ENCODE assay signal across 11 cellular contexts in the genomic region with DNA sequence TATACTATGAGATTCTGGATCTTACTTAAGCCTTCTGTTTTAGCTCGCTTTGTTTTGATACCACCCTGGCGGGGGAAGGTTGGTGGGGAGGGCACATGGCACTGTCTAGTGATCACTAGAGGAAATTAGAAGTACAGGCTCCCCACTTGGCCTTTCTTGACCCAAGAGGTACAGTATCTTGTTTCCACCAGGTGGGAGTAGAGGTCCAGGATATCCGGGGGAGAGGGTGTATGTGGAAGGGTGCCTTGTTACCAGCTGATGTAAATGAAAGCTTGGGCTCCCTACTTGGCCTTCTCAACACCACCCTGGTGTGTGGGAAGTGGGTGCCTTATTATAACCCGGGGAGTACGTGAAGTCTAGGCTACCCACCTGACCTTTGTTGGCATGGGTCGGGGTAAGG. TPM values are rescaled to one million over a fixed set of nuclear protein-coding genes. Genes with fewer than 3 reads are reported as not detected.
DNase-seq lines count a peak whose midpoint lies in the region; ATAC-seq and TF ChIP-seq lines count a peak whose summit lies in the region.
"Had no signal": no experiment of that assay in that cellular context is flagged by ENCODE, and none has a peak within 500 bp of the region (broad histone marks: within the 10 kb centered on the region; RNA-seq: fewer than 3 reads in every experiment).

No MANE protein-coding gene starts in this region.

- H3K36me3 Mint-ChIP-seq in CD4-positive, CD25-positive, alpha-beta regulatory T cell: peaks cover 3% of the 10 kb centered on the region
- peaks cover 10% of the 10 kb centered on the region for H3K36me3 Mint-ChIP-seq in T-cell

- CTCF ChIA-PET in T-cell (lab: Charles Lee): interaction anchor here in 1 of 2 donors (0.7 kb wide), 1 partner anchor 506 kb away, joined by 11 read pairs; no protein-coding TSS in a partner anchor

- peaks cover 0 to 3% (median 0%) of the 10 kb centered on the region in 7 donors for H3K9me3 Mint-ChIP-seq in CD4-positive, CD25-positive, alpha-beta regulatory T cell
- no peaks in the 10 kb centered on the region for H3K9me3 Mint-ChIP-seq in T-cell

- H3K4me3 ChIP-seq in CD4-positive, CD25-positive, alpha-beta regulatory T cell (ENCODE audit: low read depth, low read length): no peak overlapping the region
- H3K4me3 ChIP-seq in epithelial cell of proximal tubule (ENCODE audit: low read depth, low read length): no peak overlapping the region
- no peak overlapping the region for H3K4me3 ChIP-seq in aorta (ENCODE audit: low read length in 2 of 2)

- no peaks in the 10 kb centered on the region for H3K27me3 ChIP-seq in CD4-positive, CD25-positive, alpha-beta regulatory T cell (ENCODE audit: control insufficient read depth, insufficient read depth, low read length)
- H3K27me3 ChIP-seq in aorta (ENCODE audit: control insufficient read depth in 1 of 2, insufficient read depth in 2 of 2, low read length in 1 of 2): no peaks in the 10 kb centered on the region

- 82 to 88% methylated on average over 6 of the region's 6 CpGs for WGBS in aorta, 2 donors

- no peaks in the 10 kb centered on the region for H3K9me3 ChIP-seq in CD4-positive, CD25-positive, alpha-beta regulatory T cell (ENCODE audit: control insufficient read depth in 2 of 2, low read length in 2 of 2)
- H3K9me3 ChIP-seq in aorta (ENCODE audit: control insufficient read depth, low read length): no peaks in the 10 kb centered on the region

- no peak overlapping the region for H3K27ac ChIP-seq in CD4-positive, CD25-positive, alpha-beta regulatory T cell (ENCODE audit: insufficient read depth, low read length, poor library complexity, severe bottlenecking)
- no peak overlapping the region for H3K27ac ChIP-seq in aorta (ENCODE audit: low read depth in 1 of 2, low read length in 2 of 2)
- H3K27ac ChIP-seq: epithelial cell of prostate had no signal

- POLR2A ChIA-PET in T-cell (lab: Charles Lee): no interaction called here

- peaks cover 10 to 40% (median 24%) of the 10 kb centered on the region in 4 donors for H3K4me1 Mint-ChIP-seq in CD4-positive, CD25-positive, alpha-beta regulatory T cell
- peaks cover 39 to 45% (median 43%) of the 10 kb centered on the region in 3 donors for H3K4me1 Mint-ChIP-seq in T-cell

- intact Hi-C loops in aorta (cut with DNase I): no loop called here

- H3K36me3 ChIP-seq in CD4-positive, CD25-positive, alpha-beta regulatory T cell (ENCODE audit: control insufficient read depth, insufficient read depth, low read length): no peaks in the 10 kb centered on the region
- no peaks in the 10 kb centered on the region for H3K36me3 ChIP-seq in aorta (ENCODE audit: control insufficient read depth in 1 of 2, insufficient read depth in 2 of 2, low read length in 1 of 2)

- H3K4me3 Mint-ChIP-seq in CD4-positive, CD25-positive, alpha-beta regulatory T cell: peak overlapping the region in 1 of 4 donors; percentile 23
- no peak overlapping the region for H3K4me3 Mint-ChIP-seq in T-cell

- DNase-seq in CD4-positive, CD25-positive, alpha-beta regulatory T cell: peak; percentile 18 to 51 (median 49)
- peak in 25 of 34 experiments; percentile 2 to 44 (median 17) for DNase-seq in T-cell
- no peak for DNase-seq in epithelial cell of proximal tubule (ENCODE audit: low read depth)
- no peak for DNase-seq in medulla oblongata (ENCODE audit: extremely low spot score)
- no peak for DNase-seq in hepatic stellate cell (ENCODE audit: low spot score)
- DNase-seq in aorta: no peak
- DNase-seq: NCI-H2029 treated with DMSO at 0.1 percent for 48 hours, Right ventricle myocardium superior had no signal

- TF ChIP-seq CTCF in GM12873 (IDR thresholded peaks at IDR 0.05; ENCODE audit: insufficient read depth, low read depth, low read length, missing control alignments) (peak; percentile 55), epithelial cell of proximal tubule (conservative IDR thresholded peaks at IDR 0.05; ENCODE audit: low read depth, low read length) (peak; percentile 25)

- no peaks in the 10 kb centered on the region for H3K27me3 Mint-ChIP-seq in CD4-positive, CD25-positive, alpha-beta regulatory T cell
- no peaks in the 10 kb centered on the region for H3K27me3 Mint-ChIP-seq in T-cell

- peaks cover 5% of the 10 kb centered on the region for H3K4me1 ChIP-seq in CD4-positive, CD25-positive, alpha-beta regulatory T cell (ENCODE audit: control insufficient read depth, insufficient read depth, low read length, poor library complexity, severe bottlenecking)
- no peaks in the 10 kb centered on the region for H3K4me1 ChIP-seq in aorta (ENCODE audit: control insufficient read depth in 1 of 2, insufficient read depth in 2 of 2, low read length in 2 of 2)

- H3K27ac Mint-ChIP-seq in CD4-positive, CD25-positive, alpha-beta regulatory T cell: peak overlapping the region in 1 of 3 donors; percentile 26
- no peak overlapping the region for H3K27ac Mint-ChIP-seq in T-cell

- peak; percentile 79 to 83 for ATAC-seq in CD4-positive, CD25-positive, alpha-beta regulatory T cell (ENCODE audit: low read depth in 2 of 2)
- ATAC-seq in T-cell (replicated peaks in 1 of 4): peak; percentile 45 to 85 (median 78)
- no peak for ATAC-seq in HG03108 (IDR thresholded peaks at IDR 0.05; ENCODE audit: unreplicated experiment)
- ATAC-seq in aorta (ENCODE audit: low FRiP score): no peak

RNA-seq across cellular contexts. Expression of a gene that starts 7.5 kb away (rescaled TPM):
- total RNA-seq in CD4-positive, CD25-positive, alpha-beta regulatory T cell: 22.7 TPM
- polyA plus RNA-seq in CD4-positive, CD25-positive, alpha-beta regulatory T cell: 10 to 100 TPM; 18.8 to 49.6 (median 29.2) TPM
- total RNA-seq in T-cell (10 to 100 TPM; 28.2 to 34.2 (median 30.0) TPM), epithelial cell of proximal tubule (44.6 and 49.5 TPM in 2 replicates), aorta (10 to 100 TPM; 53.3 to 65.3 TPM)
- polyA plus RNA-seq in aorta: 10 to 100 TPM; 18.1 to 21.4 TPM

Comparison
In these comparisons a context has a peak if more than half of its experiments do, and no peak if none do; other contexts are left out.
1. ATAC-seq: peak in CD4-positive, CD25-positive, alpha-beta regulatory T cell (2 of 2) and T-cell (4 of 4); none in HG03108 (single experiment) and aorta (single experiment).
2. DNase-seq: peak in CD4-positive, CD25-positive, alpha-beta regulatory T cell (3 of 3) and T-cell (25 of 34); none in epithelial cell of proximal tubule (single experiment), medulla oblongata (single experiment), hepatic stellate cell (single experiment) and aorta (0 of 2).